Comparison of ENCODE assay signal across 11 cellular contexts in the genomic region with DNA sequence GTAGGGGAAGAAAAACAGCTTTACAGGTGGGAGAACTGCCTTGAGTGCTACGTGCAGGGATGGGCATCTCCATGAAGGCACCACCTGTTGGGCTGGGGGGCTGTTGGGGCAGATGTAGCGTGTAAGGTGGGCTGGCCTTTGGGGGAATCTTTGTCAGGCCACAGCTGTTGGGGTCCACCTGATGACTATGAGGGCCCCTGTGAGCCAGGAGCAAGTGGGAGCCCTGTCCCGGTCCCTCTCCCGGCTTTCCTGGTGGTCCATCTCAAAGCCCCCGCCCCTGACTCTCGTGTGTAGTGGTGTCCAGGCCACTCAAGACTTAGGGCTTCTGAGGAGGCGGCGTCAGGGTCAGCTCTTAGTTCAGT. TPM values are rescaled to one million over a fixed set of nuclear protein-coding genes. Genes with fewer than 3 reads are reported as not detected.
DNase-seq lines count a peak whose midpoint lies in the region; ATAC-seq and TF ChIP-seq lines count a peak whose summit lies in the region.
"Had no signal": no experiment of that assay in that cellular context is flagged by ENCODE, and none has a peak within 500 bp of the region (broad histone marks: within the 10 kb centered on the region; RNA-seq: fewer than 3 reads in every experiment).

No MANE protein-coding gene starts in this region.

- TF ChIP-seq POLR2A in stomach (IDR thresholded peaks at IDR 0.05): no peak

- intact Hi-C loops in stomach (cut with DNase I; ENCODE audit: low total_unique reads): no loop called here

- peak overlapping the region; percentile 60 for H3K4me3 Mint-ChIP-seq in activated T-cell treated with anti-CD3 and anti-CD28 coated beads, Interleukin-2, amount 50 U/mL, for 24 hours
- no peak overlapping the region for H3K4me3 Mint-ChIP-seq in activated T-cell treated with anti-CD3 and anti-CD28 coated beads, Interleukin-2, amount 50 U/mL, for 4 hours
- H3K4me3 Mint-ChIP-seq in WTC11: no peak overlapping the region

- H3K4me1 Mint-ChIP-seq in activated T-cell treated with anti-CD3 and anti-CD28 coated beads, Interleukin-2, amount 50 U/mL, for 24 hours (ENCODE audit: low read depth): peaks cover 70% of the 10 kb centered on the region
- peaks cover 63% of the 10 kb centered on the region for H3K4me1 Mint-ChIP-seq in activated T-cell treated with anti-CD3 and anti-CD28 coated beads, Interleukin-2, amount 50 U/mL, for 4 hours (ENCODE audit: low read depth)
- peaks cover 54% of the 10 kb centered on the region for H3K4me1 Mint-ChIP-seq in WTC11

- peak overlapping the region; percentile 93 for H3K27ac Mint-ChIP-seq in activated T-cell treated with anti-CD3 and anti-CD28 coated beads, Interleukin-2, amount 50 U/mL, for 24 hours
- H3K27ac Mint-ChIP-seq in WTC11: 0 out of 2 replicates have a peak overlapping the region, but pooled peaks have one; percentile 20

- no peaks in the 10 kb centered on the region for H3K9me3 ChIP-seq in stomach
- H3K9me3 ChIP-seq: pancreas had no signal

- no peaks in the 10 kb centered on the region for H3K27me3 Mint-ChIP-seq in activated T-cell treated with anti-CD3 and anti-CD28 coated beads, Interleukin-2, amount 50 U/mL, for 24 hours
- no peaks in the 10 kb centered on the region for H3K27me3 Mint-ChIP-seq in activated T-cell treated with anti-CD3 and anti-CD28 coated beads, Interleukin-2, amount 50 U/mL, for 4 hours (ENCODE audit: low read depth)
- no peaks in the 10 kb centered on the region for H3K27me3 Mint-ChIP-seq in WTC11 (ENCODE audit: low read depth)

- no peak for TF ChIP-seq CTCF in WTC11 (IDR thresholded peaks at IDR 0.05)
- no peak for TF ChIP-seq CTCF in stomach (IDR thresholded peaks at IDR 0.05)

- no peaks in the 10 kb centered on the region for H3K9me3 Mint-ChIP-seq in activated T-cell treated with anti-CD3 and anti-CD28 coated beads, Interleukin-2, amount 50 U/mL, for 24 hours
- no peaks in the 10 kb centered on the region for H3K9me3 Mint-ChIP-seq in activated T-cell treated with anti-CD3 and anti-CD28 coated beads, Interleukin-2, amount 50 U/mL, for 4 hours
- no peaks in the 10 kb centered on the region for H3K9me3 Mint-ChIP-seq in WTC11

- peak overlapping the region; percentile 51 to 91 (median 82) for H3K27ac ChIP-seq in stomach

- peaks cover 59% of the 10 kb centered on the region for H3K36me3 Mint-ChIP-seq in activated T-cell treated with anti-CD3 and anti-CD28 coated beads, Interleukin-2, amount 50 U/mL, for 24 hours (ENCODE audit: low read depth)
- H3K36me3 Mint-ChIP-seq in activated T-cell treated with anti-CD3 and anti-CD28 coated beads, Interleukin-2, amount 50 U/mL, for 4 hours (ENCODE audit: insufficient read depth): peaks cover 17% of the 10 kb centered on the region
- H3K36me3 Mint-ChIP-seq in WTC11: peaks cover 17% of the 10 kb centered on the region

- CTCF ChIA-PET in WTC11 (lab: Charles Lee): interaction anchor here (0.9 kb wide), 1 partner anchor 66 kb away, joined by 3 read pairs; no protein-coding TSS in a partner anchor

- H3K4me1 ChIP-seq in stomach: peaks cover 49 to 81% (median 66%) of the 10 kb centered on the region in 4 donors

- peaks cover 3 to 30% (median 18%) of the 10 kb centered on the region in 4 donors for H3K36me3 ChIP-seq in stomach
- H3K36me3 ChIP-seq: pancreas had no signal

- WGBS in stomach, 5 donors: 84 to 93% (median 93%) methylated on average over 7 to 8 of the region's 8 CpGs

- H3K4me3 ChIP-seq in stomach: peak overlapping the region in 1 of 4 donors; percentile 13
- H3K4me3 ChIP-seq: pancreas had no signal

- no peaks in the 10 kb centered on the region for H3K27me3 ChIP-seq in stomach
- H3K27me3 ChIP-seq: pancreas had no signal

- DNase-seq in activated T-cell treated with anti-CD3 and anti-CD28 coated beads, Interleukin-2, amount 50 U/mL, for 24 hours: no peak
- DNase-seq in activated T-cell treated with anti-CD3 and anti-CD28 coated beads, Interleukin-2, amount 50 U/mL, for 4 hours: no peak
- DNase-seq in WTC11 (ENCODE audit: low spot score): no peak
- DNase-seq in left lobe of liver (ENCODE audit: low spot score): peak; percentile 45
- DNase-seq in stomach: no peak
- no peak for DNase-seq in NCI-H2196 (lab: John Stamatoyannopoulos, UW; ENCODE audit: unreplicated experiment)
- no peak for DNase-seq in hippocampal formation (lab: John Stamatoyannopoulos, UW)
- no peak for DNase-seq in midbrain (lab: John Stamatoyannopoulos, UW)
- DNase-seq: KG1 had no signal

- POLR2A ChIA-PET in WTC11 (lab: Charles Lee): no interaction called here

- no peak for ATAC-seq in activated T-cell treated with anti-CD3 and anti-CD28 coated beads, Interleukin-2, amount 50 U/mL, for 4 hours
- ATAC-seq in WTC11: no peak
- ATAC-seq in left lobe of liver: no peak

- TF ChIP-seq EP300 in stomach (IDR thresholded peaks at IDR 0.05): no peak

TF ChIP-seq in WTC11, 78 proteins besides CTCF, POLR2A, EP300 and RAD21 (continues in another document):
- TF ChIP-seq, protein P1, sequence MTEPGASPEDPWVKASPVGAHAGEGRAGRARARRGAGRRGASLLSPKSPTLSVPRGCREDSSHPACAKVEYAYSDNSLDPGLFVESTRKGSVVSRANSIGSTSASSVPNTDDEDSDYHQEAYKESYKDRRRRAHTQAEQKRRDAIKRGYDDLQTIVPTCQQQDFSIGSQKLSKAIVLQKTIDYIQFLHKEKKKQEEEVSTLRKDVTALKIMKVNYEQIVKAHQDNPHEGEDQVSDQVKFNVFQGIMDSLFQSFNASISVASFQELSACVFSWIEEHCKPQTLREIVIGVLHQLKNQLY (CRISPR knock-in tag; IDR thresholded peaks at IDR 0.05): no peak
- TF ChIP-seq ZNF138 (CRISPR knock-in tag; conservative IDR thresholded peaks at IDR 0.05) (no peak), SMAD3 (CRISPR knock-in tag; IDR thresholded peaks at IDR 0.05; ENCODE audit: borderline replicate concordance) (no peak), SP1 (CRISPR knock-in tag; conservative IDR thresholded peaks at IDR 0.05) (no peak), NR3C1 (CRISPR knock-in tag; conservative IDR thresholded peaks at IDR 0.05; ENCODE audit: low read depth) (no peak), MYBL2 (CRISPR knock-in tag; IDR thresholded peaks at IDR 0.05) (no peak), RORB (CRISPR knock-in tag; IDR thresholded peaks at IDR 0.05) (no peak), TCF7 (CRISPR knock-in tag; IDR thresholded peaks at IDR 0.05; ENCODE audit: low read depth) (no peak)
- TF ChIP-seq, protein P2, sequence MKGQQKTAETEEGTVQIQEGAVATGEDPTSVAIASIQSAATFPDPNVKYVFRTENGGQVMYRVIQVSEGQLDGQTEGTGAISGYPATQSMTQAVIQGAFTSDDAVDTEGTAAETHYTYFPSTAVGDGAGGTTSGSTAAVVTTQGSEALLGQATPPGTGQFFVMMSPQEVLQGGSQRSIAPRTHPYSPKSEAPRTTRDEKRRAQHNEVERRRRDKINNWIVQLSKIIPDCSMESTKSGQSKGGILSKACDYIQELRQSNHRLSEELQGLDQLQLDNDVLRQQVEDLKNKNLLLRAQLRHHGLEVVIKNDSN (CRISPR knock-in tag; IDR thresholded peaks at IDR 0.05): no peak
- TF ChIP-seq, protein P3, sequence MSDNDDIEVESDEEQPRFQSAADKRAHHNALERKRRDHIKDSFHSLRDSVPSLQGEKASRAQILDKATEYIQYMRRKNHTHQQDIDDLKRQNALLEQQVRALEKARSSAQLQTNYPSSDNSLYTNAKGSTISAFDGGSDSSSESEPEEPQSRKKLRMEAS (CRISPR knock-in tag; IDR thresholded peaks at IDR 0.05): no peak
- TF ChIP-seq, protein P4, sequence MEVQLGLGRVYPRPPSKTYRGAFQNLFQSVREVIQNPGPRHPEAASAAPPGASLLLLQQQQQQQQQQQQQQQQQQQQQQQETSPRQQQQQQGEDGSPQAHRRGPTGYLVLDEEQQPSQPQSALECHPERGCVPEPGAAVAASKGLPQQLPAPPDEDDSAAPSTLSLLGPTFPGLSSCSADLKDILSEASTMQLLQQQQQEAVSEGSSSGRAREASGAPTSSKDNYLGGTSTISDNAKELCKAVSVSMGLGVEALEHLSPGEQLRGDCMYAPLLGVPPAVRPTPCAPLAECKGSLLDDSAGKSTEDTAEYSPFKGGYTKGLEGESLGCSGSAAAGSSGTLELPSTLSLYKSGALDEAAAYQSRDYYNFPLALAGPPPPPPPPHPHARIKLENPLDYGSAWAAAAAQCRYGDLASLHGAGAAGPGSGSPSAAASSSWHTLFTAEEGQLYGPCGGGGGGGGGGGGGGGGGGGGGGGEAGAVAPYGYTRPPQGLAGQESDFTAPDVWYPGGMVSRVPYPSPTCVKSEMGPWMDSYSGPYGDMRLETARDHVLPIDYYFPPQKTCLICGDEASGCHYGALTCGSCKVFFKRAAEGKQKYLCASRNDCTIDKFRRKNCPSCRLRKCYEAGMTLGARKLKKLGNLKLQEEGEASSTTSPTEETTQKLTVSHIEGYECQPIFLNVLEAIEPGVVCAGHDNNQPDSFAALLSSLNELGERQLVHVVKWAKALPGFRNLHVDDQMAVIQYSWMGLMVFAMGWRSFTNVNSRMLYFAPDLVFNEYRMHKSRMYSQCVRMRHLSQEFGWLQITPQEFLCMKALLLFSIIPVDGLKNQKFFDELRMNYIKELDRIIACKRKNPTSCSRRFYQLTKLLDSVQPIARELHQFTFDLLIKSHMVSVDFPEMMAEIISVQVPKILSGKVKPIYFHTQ (CRISPR knock-in tag; IDR thresholded peaks at IDR 0.05): no peak

RNA-seq across cellular contexts. Expression of a gene that starts 13.5 kb away (rescaled TPM):
- total RNA-seq in activated T-cell treated with anti-CD3 and anti-CD28 coated beads, Interleukin-2, amount 50 U/mL, for 4 hours: 10 to 100 TPM; 16.3 to 22.1 (median 20.2) TPM
- total RNA-seq in WTC11 (2021): 22.7 to 26.3 TPM (median 25.8 TPM) in 3 replicates
- 5.0 TPM for total RNA-seq in left lobe of liver
- total RNA-seq in stomach: 10 to 100 TPM in 4 of 5 donors, 1 to 10 TPM in 1; 9.8 to 72.9 (median 23.9) TPM
- 10 to 100 TPM; 10.3 to 12.4 (median 11.3) TPM for polyA plus RNA-seq in stomach

RNA-seq across cellular contexts. Expression of a gene that starts 31.1 kb away (rescaled TPM):
- not detected for total RNA-seq in activated T-cell treated with anti-CD3 and anti-CD28 coated beads, Interleukin-2, amount 50 U/mL, for 4 hours
- 0.11 to 0.30 TPM (median 0.16 TPM) in 3 replicates for total RNA-seq in WTC11 (2021)
- total RNA-seq in left lobe of liver: 0.33 TPM
- total RNA-seq in stomach: 1 to 10 TPM in 1 of 5 donors, under 1 TPM in 3, not detected in 1; 0.37 to 8.9 (median 0.58) TPM
- 1 to 10 TPM; 1.8 to 2.9 (median 2.8) TPM for polyA plus RNA-seq in stomach
- total RNA-seq: H1 had no signal
